19 cellular contexts compared by ENCODE assay signal in the genomic region with DNA sequence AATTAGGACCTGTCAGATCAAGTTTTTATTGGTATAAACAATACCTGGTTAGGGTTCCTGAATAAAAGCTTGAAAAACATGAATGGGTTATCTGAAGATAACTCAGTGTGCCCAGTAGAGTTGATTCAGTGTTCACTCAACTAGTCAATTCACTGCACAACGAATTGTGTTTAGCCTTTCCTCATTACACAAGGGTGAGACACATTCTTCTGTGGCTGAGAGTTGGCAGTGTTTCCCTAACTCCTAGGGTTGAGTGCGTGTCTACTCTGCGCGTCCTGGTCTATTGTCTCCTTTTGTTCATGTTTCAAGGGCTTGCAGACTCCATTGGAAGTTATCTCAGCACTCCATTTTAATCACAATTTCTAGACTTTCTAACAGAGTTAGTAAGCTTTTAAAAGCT. TPM values are rescaled to one million over a fixed set of nuclear protein-coding genes. Genes with fewer than 3 reads are reported as not detected.
DNase-seq lines count a peak whose midpoint lies in the region; ATAC-seq and TF ChIP-seq lines count a peak whose summit lies in the region.
"Had no signal": no experiment of that assay in that cellular context is flagged by ENCODE, and none has a peak within 500 bp of the region (broad histone marks: within the 10 kb centered on the region; RNA-seq: fewer than 3 reads in every experiment).

No MANE protein-coding gene starts in this region.

- H3K4me3 ChIP-seq in brain microvascular endothelial cell (ENCODE audit: low read depth, low read length) (no peak overlapping the region), kidney epithelial cell (ENCODE audit: low read depth, low read length) (no peak overlapping the region)
- H3K4me3 ChIP-seq: hepatocyte, right lobe of liver had no signal

- in situ Hi-C loops in brain microvascular endothelial cell (cut with HindIII; ENCODE audit: low pct_ligation_motif_present, low sequenced_read_pairs) = no loop called here

- ATAC-seq in HG02981 (IDR thresholded peaks at IDR 0.05; ENCODE audit: unreplicated experiment) (no peak), GM21723 (IDR thresholded peaks at IDR 0.05; ENCODE audit: unreplicated experiment) (no peak)
- ATAC-seq: right lobe of liver; stimulated activated effector memory CD8-positive, alpha-beta T cell treated with anti-CD3 and anti-CD28 coated beads, Interleukin-12 subunit alpha, Interleukin-12 subunit beta, amount 100 ng/mL, for 72 hours; T-cell had no signal

- no peak for TF ChIP-seq CTCF in brain microvascular endothelial cell (IDR thresholded peaks at IDR 0.05; ENCODE audit: low read depth, low read length, missing control alignments)
- no peak for TF ChIP-seq CTCF in kidney epithelial cell (IDR thresholded peaks at IDR 0.05; ENCODE audit: insufficient read depth, low read length, poor library complexity, severe bottlenecking)

- peak overlapping the region; percentile 90 for H3K27ac ChIP-seq in brain microvascular endothelial cell
- H3K27ac ChIP-seq: right lobe of liver had no signal

- DNase-seq in AG08395 (ENCODE audit: low spot score) (peak; percentile 86), HT1080 (ENCODE audit: low read depth) (peak; percentile 19), brain microvascular endothelial cell (peak; percentile 75), kidney epithelial cell (ENCODE audit: low read depth) (peak; percentile 29), cerebellar cortex (ENCODE audit: low spot score) (no peak), occipital lobe (lab: John Stamatoyannopoulos, UW) (no peak)
- DNase-seq: activated naive CD4-positive, alpha-beta T cell treated with anti-CD3 and anti-CD28 coated beads, Interleukin-2, amount 10 ng/mL, durations not matched to agents 7 days and 5 days; Calu3; cerebellar nuclear complex; NCI-H1436 treated with DMSO at 0.1 percent for 48 hours; NCI-H526 treated with DMSO at 0.1 percent for 48 hours; nephron progenitor cell; right lobe of liver; RPMI8226; T-cell had no signal

- H3K36me3 ChIP-seq in brain microvascular endothelial cell (replicated peaks) = no peaks in the 10 kb centered on the region
- H3K36me3 ChIP-seq in kidney epithelial cell (ENCODE audit: control insufficient read depth, insufficient read depth, low read length) = no peaks in the 10 kb centered on the region
- H3K36me3 ChIP-seq: right lobe of liver had no signal

- H3K27me3 ChIP-seq in brain microvascular endothelial cell (replicated peaks) (no peaks in the 10 kb centered on the region), kidney epithelial cell (ENCODE audit: control insufficient read depth, insufficient read depth, low read length) (no peaks in the 10 kb centered on the region)
- H3K27me3 ChIP-seq: hepatocyte, right lobe of liver had no signal

RNA-seq across cellular contexts. Expression of gene TMEM178A, which starts 32.8 kb away (rescaled TPM):
- not detected in 2 replicates for total RNA-seq in HT1080 (2014; rRNA removed; shearing (Covaris generic))
- polyA plus RNA-seq in HT1080 (2015; cell fraction: cytosol; rRNA removed) = 0.14 and 0.28 TPM in 2 replicates
- polyA plus RNA-seq in HT1080 (2015; cell fraction: nucleus; rRNA removed) = 2.9 and 3.1 TPM in 2 replicates
- total RNA-seq in kidney epithelial cell = 1.7 and 2.8 TPM in 2 replicates
- 25.1 TPM for total RNA-seq in occipital lobe

Comparison
In these comparisons a context has a peak if more than half of its experiments do, and no peak if none do; other contexts are left out.
1. DNase-seq: peak in AG08395 (single experiment), HT1080 (single experiment), brain microvascular endothelial cell (single experiment) and kidney epithelial cell (single experiment); none in cerebellar cortex (single experiment) and occipital lobe (single experiment).